In the genomic region with DNA sequence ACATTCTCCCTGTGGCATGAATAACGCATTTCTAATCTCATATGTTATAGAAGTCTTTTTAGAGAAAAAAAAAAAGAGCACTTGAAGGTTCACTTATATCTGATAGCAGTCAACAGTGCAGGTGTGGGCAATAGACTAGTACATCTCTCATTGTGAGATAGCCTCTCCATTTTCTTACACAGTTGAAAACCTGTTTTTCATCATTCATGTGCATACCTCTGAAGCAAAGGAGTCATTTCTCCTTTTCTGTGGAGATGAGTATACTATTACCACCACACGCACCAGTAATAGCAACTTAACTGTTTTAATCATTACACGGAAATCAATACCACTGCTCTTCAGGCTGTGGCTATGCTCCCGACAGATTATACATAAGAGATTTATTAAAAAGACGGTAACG, we compare ENCODE assay signal across 18 cellular contexts.
"Had no signal": no experiment of that assay in that cellular context is flagged by ENCODE, and none has a peak within 500 bp of the region (broad histone marks: within the 10 kb centered on the region; RNA-seq: fewer than 3 reads in every experiment).

No MANE protein-coding gene starts in this region.

- H3K9me3 ChIP-seq: colonic mucosa, heart left ventricle, psoas muscle, right lobe of liver, stomach, thoracic aorta, transverse colon had no signal

- H3K9me3 Mint-ChIP-seq: nephron progenitor cell had no signal

- H3K4me3 ChIP-seq: colonic mucosa, heart left ventricle, psoas muscle, right lobe of liver, stomach, thoracic aorta, transverse colon had no signal

- H3K4me1 Mint-ChIP-seq: naive thymus-derived CD4-positive, alpha-beta T cell; nephron progenitor cell had no signal

- H3K36me3 ChIP-seq: colonic mucosa, heart left ventricle, right lobe of liver, stomach, thoracic aorta, transverse colon had no signal

- H3K4me1 ChIP-seq: colonic mucosa, heart left ventricle, psoas muscle, right lobe of liver, stomach, transverse colon had no signal

- DNase-seq: colonic mucosa; dermis blood vessel endothelial cell; heart left ventricle; hypothalamus; kidney glomerular epithelial cell; mesendoderm; naive thymus-derived CD4-positive, alpha-beta T cell; nephron progenitor cell; psoas muscle; retina; right lobe of liver; stimulated activated CD4-positive, alpha-beta T cell treated with anti-CD3 and anti-CD28 coated beads, Interleukin-2, amount 100 ng/mL, for 24 hours; stimulated activated CD4-positive, alpha-beta T cell treated with anti-CD3 and anti-CD28 coated beads, Interleukin-4, amount 100 ng/mL, for 4 hours; stimulated activated naive CD4-positive, alpha-beta T cell; stomach; substantia nigra; transverse colon had no signal

- H3K36me3 Mint-ChIP-seq: naive thymus-derived CD4-positive, alpha-beta T cell had no signal

- ATAC-seq: heart left ventricle; naive thymus-derived CD4-positive, alpha-beta T cell; psoas muscle; right lobe of liver had no signal

- H3K27me3 Mint-ChIP-seq: naive thymus-derived CD4-positive, alpha-beta T cell had no signal

- H3K4me3 Mint-ChIP-seq: naive thymus-derived CD4-positive, alpha-beta T cell; nephron progenitor cell had no signal

- H3K27ac Mint-ChIP-seq: naive thymus-derived CD4-positive, alpha-beta T cell; nephron progenitor cell had no signal

- H3K27me3 ChIP-seq: colonic mucosa, heart left ventricle, right lobe of liver, stomach, transverse colon had no signal

- H3K27ac ChIP-seq: colonic mucosa, heart left ventricle, psoas muscle, right lobe of liver, stomach, thoracic aorta, transverse colon had no signal
